In genomic region chr1:27600500-27601175, GRCh38 we compare ENCODE assay signal across 9 cellular contexts. TPM values are rescaled to one million over a fixed set of nuclear protein-coding genes. Genes with fewer than 3 reads are reported as not detected.
A peak's percentile ranks its signal among the peaks of the same experiment; 100 is the strongest.
DNase-seq lines count a peak whose midpoint lies in the region; ATAC-seq, FAIRE-seq and TF ChIP-seq lines count a peak whose summit lies in the region.
"Had no signal": no experiment of that assay in that cellular context is flagged by ENCODE, and none has a peak within 500 bp of the region (broad histone marks: within the 10 kb centered on the region; RNA-seq: fewer than 3 reads in every experiment).

No MANE protein-coding gene starts in this region.

- H3K4me2 ChIP-seq in Loucy (ENCODE audit: low read depth, low read length, poor library complexity, severe bottlenecking) (peak overlapping the region; percentile 98), neural progenitor cell (peak overlapping the region; percentile 98)

- no peaks in the 10 kb centered on the region for H3K27me3 ChIP-seq in CD8-positive, alpha-beta memory T cell (ENCODE audit: insufficient read depth, low read length, poor library complexity, severe bottlenecking)
- H3K27me3 ChIP-seq in Loucy (ENCODE audit: insufficient read depth, low read length, poor library complexity, severe bottlenecking) (no peaks in the 10 kb centered on the region), bronchial epithelial cell (ENCODE audit: control insufficient read depth, insufficient read depth, low read length) (no peaks in the 10 kb centered on the region), neural progenitor cell (no peaks in the 10 kb centered on the region)

- H3K4me3 ChIP-seq in CD8-positive, alpha-beta memory T cell (ENCODE audit: low read length): no peak overlapping the region
- H3K4me3 ChIP-seq in Loucy (ENCODE audit: low read length, poor library complexity, severe bottlenecking): peak overlapping the region; percentile 79
- H3K4me3 ChIP-seq in bronchial epithelial cell (ENCODE audit: low read depth, low read length): no peak overlapping the region
- peak overlapping the region; percentile 99 for H3K4me3 ChIP-seq in neural progenitor cell

- H3K36me3 ChIP-seq in CD8-positive, alpha-beta memory T cell (ENCODE audit: insufficient read depth, low read length): no peaks in the 10 kb centered on the region
- no peaks in the 10 kb centered on the region for H3K36me3 ChIP-seq in Loucy (ENCODE audit: insufficient read depth, low read length)
- peaks cover 14% of the 10 kb centered on the region for H3K36me3 ChIP-seq in bronchial epithelial cell (ENCODE audit: control insufficient read depth, insufficient read depth, low read length)
- no peaks in the 10 kb centered on the region for H3K36me3 ChIP-seq in neural progenitor cell

- POLR2A ChIA-PET in CD8-positive, alpha-beta memory T cell (lab: Charles Lee): no interaction called here

- peaks cover 0 to 1% (median 0%) of the 10 kb centered on the region in 3 donors for H3K36me3 Mint-ChIP-seq in CD8-positive, alpha-beta memory T cell
- H3K36me3 Mint-ChIP-seq in neural progenitor cell: no peaks in the 10 kb centered on the region

- peaks cover 30 to 59% (median 46%) of the 10 kb centered on the region in 3 donors for H3K4me1 Mint-ChIP-seq in CD8-positive, alpha-beta memory T cell
- H3K4me1 Mint-ChIP-seq in neural progenitor cell: peaks cover 14% of the 10 kb centered on the region

- TF ChIP-seq CTCF in Loucy (conservative IDR thresholded peaks at IDR 0.05; ENCODE audit: low read length) (peak; percentile 33; the same call in 1 of the 2 replicates), bronchial epithelial cell (IDR thresholded peaks at IDR 0.05; ENCODE audit: insufficient read depth, low read length, severe bottlenecking) (no peak), neural progenitor cell (IDR thresholded peaks at IDR 0.05) (peak; percentile 28)

- no peak for DNase-seq in CD8-positive, alpha-beta memory T cell
- DNase-seq in bronchial epithelial cell (ENCODE audit: low read depth) (peak; percentile 25), neural progenitor cell (ENCODE audit: low spot score) (peak; percentile 79), kidney glomerular epithelial cell (lab: John Stamatoyannopoulos, UW) (no peak)

- peak overlapping the region; percentile 89 for H3K9ac ChIP-seq in Loucy (ENCODE audit: low read depth, low read length, poor library complexity, severe bottlenecking)
- no peak overlapping the region for H3K9ac ChIP-seq in neural progenitor cell

- H2AFZ ChIP-seq in Loucy (ENCODE audit: low read length): no peak overlapping the region
- no peak overlapping the region for H2AFZ ChIP-seq in neural progenitor cell (replicated peaks)

- H4K20me1 ChIP-seq in Loucy (ENCODE audit: insufficient read depth, low read length, poor library complexity, severe bottlenecking): peaks cover 71% of the 10 kb centered on the region
- H4K20me1 ChIP-seq in neural progenitor cell (ENCODE audit: low read depth): peaks cover 75% of the 10 kb centered on the region

- H3K79me2 ChIP-seq in Loucy (ENCODE audit: insufficient read depth, low read length): peaks cover 81% of the 10 kb centered on the region
- H3K79me2 ChIP-seq in neural progenitor cell (ENCODE audit: low read depth): peaks cover 83% of the 10 kb centered on the region

- no peak overlapping the region for H3K27ac ChIP-seq in CD8-positive, alpha-beta memory T cell (ENCODE audit: low read depth, low read length)
- H3K27ac ChIP-seq in neural progenitor cell: no peak overlapping the region

- H3K9me2 ChIP-seq in Loucy (replicated peaks; ENCODE audit: low read depth, low read length): no peaks in the 10 kb centered on the region

- H3K4me1 ChIP-seq in CD8-positive, alpha-beta memory T cell (ENCODE audit: insufficient read depth, low read length): peaks cover 67% of the 10 kb centered on the region
- H3K4me1 ChIP-seq in Loucy (ENCODE audit: insufficient read depth, low read length, poor library complexity, severe bottlenecking) (peaks cover 71% of the 10 kb centered on the region), neural progenitor cell (peaks cover 74% of the 10 kb centered on the region)

- FAIRE-seq in bronchial epithelial cell (lab: Jason Lieb, UNC): no peak
- FAIRE-seq: colon had no signal

- peak overlapping the region in 5 of 8 donors; percentile 2 to 52 (median 21) for H3K27ac Mint-ChIP-seq in CD8-positive, alpha-beta memory T cell
- H3K27ac Mint-ChIP-seq in neural progenitor cell: peak overlapping the region; percentile 84

- H3F3A ChIP-seq in Loucy (ENCODE audit: low read depth) (peaks cover 14% of the 10 kb centered on the region; the same call in 1 of the 2 replicates), neural progenitor cell (ENCODE audit: low read depth) (peaks cover 39% of the 10 kb centered on the region)

- H3K27me3 Mint-ChIP-seq in CD8-positive, alpha-beta memory T cell: no peaks in the 10 kb centered on the region
- peaks cover 6% of the 10 kb centered on the region for H3K27me3 Mint-ChIP-seq in neural progenitor cell (ENCODE audit: insufficient read depth, low read depth)

- no peaks in the 10 kb centered on the region for H3K9me3 Mint-ChIP-seq in CD8-positive, alpha-beta memory T cell
- H3K9me3 Mint-ChIP-seq in neural progenitor cell: no peaks in the 10 kb centered on the region

- ATAC-seq in GM21423 (IDR thresholded peaks at IDR 0.05; ENCODE audit: unreplicated experiment) (no peak), GM21528 (IDR thresholded peaks at IDR 0.05; ENCODE audit: low FRiP score, unreplicated experiment) (no peak), HG03354 (IDR thresholded peaks at IDR 0.05; ENCODE audit: poor library complexity, severe bottlenecking, unreplicated experiment) (no peak)

- CTCF ChIA-PET in CD8-positive, alpha-beta memory T cell (lab: Charles Lee): interaction anchor here (0.9 to 1.9 kb wide), 6 partner anchors 31 to 300 kb away, joined by 3 to 13 read pairs (median 4); no protein-coding TSS in a partner anchor

- peak overlapping the region in 6 of 7 donors; percentile 2 to 33 (median 20) for H3K4me3 Mint-ChIP-seq in CD8-positive, alpha-beta memory T cell
- peak overlapping the region; percentile 85 for H3K4me3 Mint-ChIP-seq in neural progenitor cell

- no peaks in the 10 kb centered on the region for H3K9me3 ChIP-seq in CD8-positive, alpha-beta memory T cell (ENCODE audit: low read length)
- H3K9me3 ChIP-seq in Loucy (ENCODE audit: insufficient read depth, low read depth, low read length) (no peaks in the 10 kb centered on the region), neural progenitor cell (ENCODE audit: low read depth) (no peaks in the 10 kb centered on the region)

RNA-seq across cellular contexts. Expression of gene AHDC1, which starts 3.3 kb away (rescaled TPM):
- 10 to 100 TPM; 11.5 TPM for total RNA-seq in CD8-positive, alpha-beta memory T cell
- 1.9 TPM for polyA plus RNA-seq in CD8-positive, alpha-beta memory T cell
- total RNA-seq in bronchial epithelial cell (5.0 and 14.6 TPM in 2 replicates), neural progenitor cell (ENCODE audit: low replicate concordance) (7.0 and 26.5 TPM in 2 replicates)

RNA-seq across cellular contexts. Expression of gene FGR, which starts 34.3 kb away (rescaled TPM):
- total RNA-seq in CD8-positive, alpha-beta memory T cell: 1 to 10 TPM; 1.6 to 1.8 TPM
- polyA plus RNA-seq in CD8-positive, alpha-beta memory T cell: 49.6 TPM
- total RNA-seq in bronchial epithelial cell: 0.13 and 1.1 TPM in 2 replicates
- total RNA-seq in neural progenitor cell (ENCODE audit: low replicate concordance): not detected in 2 replicates

Comparison
In these comparisons a context has a peak if more than half of its experiments do, and no peak if none do; other contexts are left out.
1. DNase-seq: peak in bronchial epithelial cell (single experiment) and neural progenitor cell (single experiment); none in CD8-positive, alpha-beta memory T cell (0 of 5) and kidney glomerular epithelial cell (single experiment).
2. H3K4me3 ChIP-seq: peak in Loucy (single experiment) and neural progenitor cell (single experiment); none in CD8-positive, alpha-beta memory T cell (single experiment) and bronchial epithelial cell (single experiment).